Comparison of ENCODE assay signal across 26 cellular contexts in the genomic region with DNA sequence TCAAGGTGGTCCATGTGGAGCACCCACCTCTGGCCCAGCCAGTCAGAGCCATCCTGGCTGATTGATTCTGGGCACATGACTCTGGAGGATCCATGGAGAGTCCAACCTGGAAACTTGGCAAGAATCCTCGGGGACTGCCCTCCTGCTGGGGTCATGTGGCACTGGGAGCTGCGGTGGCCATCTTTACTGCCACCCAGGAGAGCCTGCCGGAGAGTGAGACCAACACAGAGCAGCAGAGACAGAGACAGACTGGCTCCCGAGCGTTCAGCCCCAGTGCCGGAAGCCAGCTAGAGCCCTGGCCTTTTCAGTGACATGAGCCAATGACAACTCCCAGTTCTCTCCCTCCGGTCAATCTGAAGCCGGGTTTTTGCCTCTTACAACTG. TPM values are rescaled to one million over a fixed set of nuclear protein-coding genes. Genes with fewer than 3 reads are reported as not detected.
DNase-seq lines count a peak whose midpoint lies in the region; TF ChIP-seq lines count a peak whose summit lies in the region.
"Had no signal": no experiment of that assay in that cellular context is flagged by ENCODE, and none has a peak within 500 bp of the region (broad histone marks: within the 10 kb centered on the region; RNA-seq: fewer than 3 reads in every experiment).

No MANE protein-coding gene starts in this region.

- no peak for TF ChIP-seq EP300 in ovary (IDR thresholded peaks at IDR 0.05)

- H3K36me3 ChIP-seq in Caco-2 (ENCODE audit: control insufficient read depth, insufficient read depth, low read length) (no peaks in the 10 kb centered on the region), testis (ENCODE audit: low read depth, missing control alignments) (no peaks in the 10 kb centered on the region), ovary (no peaks in the 10 kb centered on the region)

- no peak overlapping the region for H3K4me3 Mint-ChIP-seq in Caco-2 (ENCODE audit: unreplicated experiment)
- H3K4me3 Mint-ChIP-seq: CD4-positive, CD25-positive, alpha-beta regulatory T cell; GM23338; IgD-negative memory B cell had no signal

- peaks cover 8% of the 10 kb centered on the region for H3K4me1 Mint-ChIP-seq in Caco-2 (ENCODE audit: low read depth, unreplicated experiment)
- H3K4me1 Mint-ChIP-seq: CD4-positive, CD25-positive, alpha-beta regulatory T cell had no signal

- H3K27me3 ChIP-seq in Caco-2 (replicated peaks; ENCODE audit: control insufficient read depth, insufficient read depth, low read length) (no peaks in the 10 kb centered on the region), testis (no peaks in the 10 kb centered on the region), ovary (no peaks in the 10 kb centered on the region)

- 96 to 100% methylated on average over 1 to 8 of the region's 8 CpGs for WGBS in testis, 2 donors
- WGBS in ovary, 3 donors, result 89% methylated on average over 8 of the region's 8 CpGs

- no TSS peak for BruUV-seq in Caco-2 (replicated peaks; lab: Mats Ljungman, UMichigan)

- POLR2A ChIA-PET in Caco-2 (lab: Charles Lee), result no interaction called here

- no peak overlapping the region for H3K27ac ChIP-seq in testis
- no peak overlapping the region for H3K27ac ChIP-seq in ovary
- H3K27ac ChIP-seq: RWPE1 had no signal

- H3K4me1 ChIP-seq in Caco-2 (peaks cover 16% of the 10 kb centered on the region), testis (no peaks in the 10 kb centered on the region), ovary (ENCODE audit: insufficient read depth) (no peaks in the 10 kb centered on the region)

- CTCF ChIA-PET in Caco-2 (lab: Charles Lee), result no interaction called here

- no peak for TF ChIP-seq POLR2A in testis (IDR thresholded peaks at IDR 0.05)
- no peak for TF ChIP-seq POLR2A in ovary (IDR thresholded peaks at IDR 0.05)

- DNase-seq in Caco-2 (no peak), D341Med (ENCODE audit: low spot score) (peak; percentile 10), islet precursor cell (peak; percentile 39), testis (peak; percentile 7), ovary (no peak), foreskin melanocyte (no peak), NOMO-1 treated with DMSO at 0.1 percent for 48 hours (lab: John Stamatoyannopoulos, UW; ENCODE audit: unreplicated experiment) (no peak)
- DNase-seq: CD4-positive, CD25-positive, alpha-beta regulatory T cell; DMS153; HCEC 1CT; Karpas-422; MV-4-11; NCI-H1105 treated with DMSO at 0.1 percent for 48 hours; NCI-H2029 treated with DMSO at 0.1 percent for 48 hours; NCI-H2171; NCI-H345; NCI-H526; SIG-M5; SK-N-SH had no signal

- no peak for TF ChIP-seq CTCF in Caco-2 (IDR thresholded peaks at IDR 0.05; ENCODE audit: insufficient read depth in 1 of 2, low read depth in 1 of 2, low read length in 1 of 2, severe bottlenecking in 1 of 2, unreplicated experiment in 1 of 2)
- TF ChIP-seq CTCF in testis (IDR thresholded peaks at IDR 0.05), result no peak
- TF ChIP-seq CTCF in ovary (IDR thresholded peaks at IDR 0.05), result no peak

- no peaks in the 10 kb centered on the region for H3K27me3 Mint-ChIP-seq in Caco-2 (ENCODE audit: insufficient read depth, unreplicated experiment)

- H3K9me3 Mint-ChIP-seq in Caco-2 (ENCODE audit: unreplicated experiment), result no peaks in the 10 kb centered on the region
- H3K9me3 Mint-ChIP-seq: CD4-positive, CD25-positive, alpha-beta regulatory T cell; GM23338 had no signal

- peaks cover 24% of the 10 kb centered on the region for H3K36me3 Mint-ChIP-seq in Caco-2 (ENCODE audit: insufficient read depth, unreplicated experiment)
- H3K36me3 Mint-ChIP-seq: CD4-positive, CD25-positive, alpha-beta regulatory T cell had no signal

- intact Hi-C loops in Caco-2 (cut with micrococcal nuclease; ENCODE audit: unreplicated experiment), result loop anchor here (5.0 kb wide), 1 partner anchor 407 kb away; no protein-coding TSS in a partner anchor
- intact Hi-C loops in testis (cut with DNase I; ENCODE audit: low total_unique reads), result no loop called here
- intact Hi-C loops in ovary (cut with DNase I), result no loop called here

- H3K4me3 ChIP-seq in Caco-2 (ENCODE audit: low read depth, low read length) (no peak overlapping the region), testis (no peak overlapping the region), ovary (no peak overlapping the region)
- H3K4me3 ChIP-seq: GM23338 had no signal

- no peaks in the 10 kb centered on the region for H3K9me3 ChIP-seq in Caco-2
- H3K9me3 ChIP-seq in testis, result no peaks in the 10 kb centered on the region
- no peaks in the 10 kb centered on the region for H3K9me3 ChIP-seq in ovary
- H3K9me3 ChIP-seq: SK-N-SH had no signal

- H3K27ac Mint-ChIP-seq in Caco-2 (ENCODE audit: unreplicated experiment), result peak overlapping the region; percentile 83
- H3K27ac Mint-ChIP-seq: CD4-positive, CD25-positive, alpha-beta regulatory T cell; GM23338; IgD-negative memory B cell had no signal

RNA-seq across cellular contexts. Expression of a gene that starts 11.5 kb away (rescaled TPM):
- 12.5 and 13.3 TPM in 2 replicates for total RNA-seq in Caco-2 (2022)
- total RNA-seq in testis, result 10 to 100 TPM; 11.9 to 13.5 TPM
- 6.6 TPM for polyA plus RNA-seq in testis (ENCODE audit: insufficient read depth, low read depth, low replicate concordance)
- 10 to 100 TPM in 1 of 7 donors, 1 to 10 TPM in 6; 4.0 to 16.1 (median 6.1) TPM for total RNA-seq in ovary
- 1 to 10 TPM; 5.1 to 8.1 TPM for polyA plus RNA-seq in ovary
- polyA plus RNA-seq: CD4-positive, CD25-positive, alpha-beta regulatory T cell had no signal

RNA-seq across cellular contexts. Expression of a gene that starts 37.8 kb away (rescaled TPM):
- total RNA-seq in Caco-2 (2022) (not detected in 2 replicates), testis (10 to 100 TPM; 18.3 to 46.0 TPM), ovary (not detected)
- polyA plus RNA-seq in testis (ENCODE audit: insufficient read depth, low read depth, low replicate concordance) (75.0 TPM), ovary (not detected)
- total RNA-seq: CD4-positive, CD25-positive, alpha-beta regulatory T cell; G401; GM23338; M059J; PC-3 had no signal
- polyA plus RNA-seq: BJ; CD4-positive, CD25-positive, alpha-beta regulatory T cell; GM23338; IgD-negative memory B cell; SK-N-SH had no signal

Comparison
In these comparisons a context has a peak if more than half of its experiments do, and no peak if none do; other contexts are left out.
1. DNase-seq: peak in D341Med (single experiment), islet precursor cell (single experiment) and testis (single experiment); none in Caco-2 (0 of 2), ovary (0 of 5), foreskin melanocyte (single experiment) and NOMO-1 treated with DMSO at 0.1 percent for 48 hours (single experiment).
2. RNA of a gene that starts 37.8 kb away (total RNA-seq): 18.3 to 46.0 TPM in testis; not detected in Caco-2 and not detected in ovary; every median in the first group is over 10 times any median in the second.